32 cellular contexts compared by ENCODE assay signal in the genomic region with DNA sequence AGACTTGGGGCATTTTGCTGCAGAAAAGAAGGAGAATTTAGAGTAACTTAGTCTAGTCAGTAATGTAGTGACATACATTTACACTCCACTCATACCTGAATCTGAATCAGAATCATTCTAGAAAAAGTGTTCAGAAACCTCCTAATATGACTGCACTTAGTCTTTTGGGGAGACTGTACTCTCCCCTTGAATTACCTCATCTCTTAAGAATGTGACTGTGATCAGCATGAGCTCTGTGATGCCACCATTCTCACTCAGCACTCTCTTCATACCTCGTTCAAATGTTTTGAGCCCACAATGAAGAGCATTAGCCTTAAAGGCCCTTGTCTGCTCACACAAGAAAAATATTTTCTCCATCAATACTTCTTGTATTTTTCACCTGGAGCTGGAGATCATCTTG.
"Had no signal": no experiment of that assay in that cellular context is flagged by ENCODE, and none has a peak within 500 bp of the region (broad histone marks: within the 10 kb centered on the region; RNA-seq: fewer than 3 reads in every experiment).

No MANE protein-coding gene starts in this region.

- H3K4me1 Mint-ChIP-seq: activated B cell treated with CpG ODN at 0.5 μM for 24 hours; activated CD4-positive, alpha-beta memory T cell treated with anti-CD3 and anti-CD28 coated beads, Interleukin-2, amount 10 ng/mL, durations not matched to agents 7 days and 5 days; activated CD4-positive, alpha-beta T cell treated with anti-CD3 and anti-CD28 coated beads, Interleukin-2, amount 10 ng/mL, durations not matched to agents 7 days and 5 days; activated naive CD4-positive, alpha-beta T cell treated with anti-CD3 and anti-CD28 coated beads, Interleukin-2, amount 50 U/mL, for 24 hours; activated naive CD8-positive, alpha-beta T cell treated with anti-CD3 and anti-CD28 coated beads for 36 hours; activated naive CD8-positive, alpha-beta T cell treated with anti-CD3 and anti-CD28 coated beads, Interleukin-2, amount 50 U/mL, for 24 hours; T-helper 17 cell had no signal

- H3K27me3 ChIP-seq: adrenal gland, body of pancreas, esophagus muscularis mucosa, gastroesophageal sphincter, heart right ventricle had no signal

- H3K27ac ChIP-seq: adrenal gland, body of pancreas, esophagus muscularis mucosa, gastroesophageal sphincter, heart right ventricle had no signal

- H3K9me3 Mint-ChIP-seq: activated CD4-positive, alpha-beta memory T cell treated with anti-CD3 and anti-CD28 coated beads, Interleukin-2, amount 10 ng/mL, durations not matched to agents 7 days and 5 days; activated CD4-positive, alpha-beta T cell treated with anti-CD3 and anti-CD28 coated beads, Interleukin-2, amount 10 ng/mL, durations not matched to agents 7 days and 5 days; activated naive CD4-positive, alpha-beta T cell treated with anti-CD3 and anti-CD28 coated beads for 36 hours; activated naive CD4-positive, alpha-beta T cell treated with anti-CD3 and anti-CD28 coated beads, Interleukin-2, amount 50 U/mL, for 24 hours; activated naive CD8-positive, alpha-beta T cell treated with anti-CD3 and anti-CD28 coated beads for 36 hours; activated naive CD8-positive, alpha-beta T cell treated with anti-CD3 and anti-CD28 coated beads, Interleukin-2, amount 50 U/mL, for 24 hours; activated T-cell treated with anti-CD3 and anti-CD28 coated beads, Interleukin-2, amount 50 U/mL, for 4 hours; activated T-helper 2 cell treated with anti-CD3 and anti-CD28 coated beads, Interferon-gamma antibody, Interleukin-2, Interleukin-4, amounts not matched to agents 10 μg/mL and 5 μg/mL and 100 μg/mL, durations not matched to agents 14 hours and 24 hours and 36 hours; effector memory CD8-positive, alpha-beta T cell; T-helper 2 cell treated with Interferon-gamma antibody and Interleukin-4, amounts not matched to agents 5 μg/mL and 100 μg/mL, for 36 hours had no signal

- DNase-seq: activated B cell treated with CpG ODN at 0.5 μM for 24 hours; activated CD4-positive, alpha-beta memory T cell treated with anti-CD3 and anti-CD28 coated beads, Interleukin-2, amount 10 ng/mL, durations not matched to agents 7 days and 5 days; activated CD4-positive, alpha-beta T cell treated with anti-CD3 and anti-CD28 coated beads, Interleukin-2, amount 10 ng/mL, durations not matched to agents 7 days and 5 days; activated CD4-positive, alpha-beta T cell treated with anti-CD3 and anti-CD28 coated beads, Interleukin-2, amount 50 U/mL, for 4 hours; activated CD8-positive, alpha-beta memory T cell treated with anti-CD3 and anti-CD28 coated beads, Interleukin-2, amount 50 U/mL, for 48 hours; activated effector memory CD4-positive, alpha-beta T cell treated with anti-CD3 and anti-CD28 coated beads, Interleukin-2, amount 50 U/mL, for 16 hours; activated naive CD4-positive, alpha-beta T cell treated with anti-CD3 and anti-CD28 coated beads for 36 hours; activated naive CD8-positive, alpha-beta T cell treated with anti-CD3 and anti-CD28 coated beads for 36 hours; activated naive CD8-positive, alpha-beta T cell treated with anti-CD3 and anti-CD28 coated beads, Interleukin-2, amount 50 U/mL, for 24 hours; activated T-cell treated with anti-CD3 and anti-CD28 coated beads for 4 hours; activated T-cell treated with anti-CD3 and anti-CD28 coated beads, Interleukin-2, amount 50 U/mL, for 4 hours; adrenal gland; amygdala; aorta; body of pancreas; caudate nucleus; cortex of kidney; dermis blood vessel endothelial cell; effector CD4-positive, alpha-beta T cell; effector memory CD8-positive, alpha-beta T cell; erythroblast; foreskin melanocyte; heart right ventricle; T-helper 1 cell; T-helper 17 cell; T1000 had no signal

- H3K4me3 Mint-ChIP-seq: activated B cell treated with CpG ODN at 0.5 μM for 24 hours; activated CD4-positive, alpha-beta memory T cell treated with anti-CD3 and anti-CD28 coated beads, Interleukin-2, amount 10 ng/mL, durations not matched to agents 7 days and 5 days; activated CD4-positive, alpha-beta T cell treated with anti-CD3 and anti-CD28 coated beads, Interleukin-2, amount 10 ng/mL, durations not matched to agents 7 days and 5 days; activated naive CD4-positive, alpha-beta T cell treated with anti-CD3 and anti-CD28 coated beads for 36 hours; activated naive CD4-positive, alpha-beta T cell treated with anti-CD3 and anti-CD28 coated beads, Interleukin-2, amount 50 U/mL, for 24 hours; activated naive CD8-positive, alpha-beta T cell treated with anti-CD3 and anti-CD28 coated beads for 36 hours; activated naive CD8-positive, alpha-beta T cell treated with anti-CD3 and anti-CD28 coated beads, Interleukin-2, amount 50 U/mL, for 24 hours; activated T-cell treated with anti-CD3 and anti-CD28 coated beads, Interleukin-2, amount 50 U/mL, for 4 hours; effector memory CD8-positive, alpha-beta T cell; T-helper 17 cell; T-helper 2 cell treated with Interferon-gamma antibody and Interleukin-4, amounts not matched to agents 5 μg/mL and 100 μg/mL, for 36 hours had no signal

- H3K27ac Mint-ChIP-seq: activated B cell treated with CpG ODN at 0.5 μM for 24 hours; activated CD4-positive, alpha-beta memory T cell treated with anti-CD3 and anti-CD28 coated beads, Interleukin-2, amount 10 ng/mL, durations not matched to agents 7 days and 5 days; activated CD4-positive, alpha-beta T cell treated with anti-CD3 and anti-CD28 coated beads, Interleukin-2, amount 10 ng/mL, durations not matched to agents 7 days and 5 days; activated naive CD4-positive, alpha-beta T cell treated with anti-CD3 and anti-CD28 coated beads for 36 hours; activated naive CD4-positive, alpha-beta T cell treated with anti-CD3 and anti-CD28 coated beads, Interleukin-2, amount 50 U/mL, for 24 hours; activated naive CD8-positive, alpha-beta T cell treated with anti-CD3 and anti-CD28 coated beads for 36 hours; activated naive CD8-positive, alpha-beta T cell treated with anti-CD3 and anti-CD28 coated beads, Interleukin-2, amount 50 U/mL, for 24 hours; activated T-helper 2 cell treated with anti-CD3 and anti-CD28 coated beads, Interferon-gamma antibody, Interleukin-2, Interleukin-4, amounts not matched to agents 10 μg/mL and 5 μg/mL and 100 μg/mL, durations not matched to agents 14 hours and 24 hours and 36 hours; effector memory CD8-positive, alpha-beta T cell; T-helper 17 cell; T-helper 2 cell treated with Interferon-gamma antibody and Interleukin-4, amounts not matched to agents 5 μg/mL and 100 μg/mL, for 36 hours had no signal

- H3K36me3 Mint-ChIP-seq: activated naive CD4-positive, alpha-beta T cell treated with anti-CD3 and anti-CD28 coated beads, Interleukin-2, amount 50 U/mL, for 24 hours; activated naive CD8-positive, alpha-beta T cell treated with anti-CD3 and anti-CD28 coated beads for 36 hours had no signal

- H3K4me3 ChIP-seq: adrenal gland, body of pancreas, esophagus muscularis mucosa, gastroesophageal sphincter, heart right ventricle had no signal

- H3K9me3 ChIP-seq: adrenal gland, body of pancreas, esophagus muscularis mucosa, gastroesophageal sphincter had no signal

- H3K36me3 ChIP-seq: adrenal gland, esophagus muscularis mucosa, gastroesophageal sphincter, heart right ventricle had no signal

- H3K27me3 Mint-ChIP-seq: activated B cell treated with CpG ODN at 0.5 μM for 24 hours; activated CD4-positive, alpha-beta memory T cell treated with anti-CD3 and anti-CD28 coated beads, Interleukin-2, amount 10 ng/mL, durations not matched to agents 7 days and 5 days; activated CD4-positive, alpha-beta T cell treated with anti-CD3 and anti-CD28 coated beads, Interleukin-2, amount 10 ng/mL, durations not matched to agents 7 days and 5 days; activated naive CD8-positive, alpha-beta T cell treated with anti-CD3 and anti-CD28 coated beads for 36 hours; activated naive CD8-positive, alpha-beta T cell treated with anti-CD3 and anti-CD28 coated beads, Interleukin-2, amount 50 U/mL, for 24 hours; effector memory CD8-positive, alpha-beta T cell had no signal

- ATAC-seq: activated CD4-positive, CD25-positive, alpha-beta regulatory T cell treated with anti-CD3 and anti-CD28 coated beads, Interleukin-2, amount 50 U/mL, for 24 hours; activated naive CD8-positive, alpha-beta T cell treated with anti-CD3 and anti-CD28 coated beads, Interleukin-2, amount 50 U/mL, for 24 hours; activated T-cell treated with anti-CD3 and anti-CD28 coated beads, Interleukin-2, amount 50 U/mL, for 4 hours; body of pancreas; effector memory CD8-positive, alpha-beta T cell; gastroesophageal sphincter; heart right ventricle; T-helper 17 cell had no signal

- H3K4me1 ChIP-seq: adrenal gland, body of pancreas, gastroesophageal sphincter, heart right ventricle had no signal
